8 cellular contexts compared by ENCODE assay signal in genomic region chr12:23245186-23245585, GRCh38.
"Had no signal": no experiment of that assay in that cellular context is flagged by ENCODE, and none has a peak within 500 bp of the region (broad histone marks: within the 10 kb centered on the region; RNA-seq: fewer than 3 reads in every experiment).

No MANE protein-coding gene starts in this region.

- H3K9ac ChIP-seq: GM23248 had no signal

- ATAC-seq: HCT116, K562 had no signal

- H3K27ac ChIP-seq: GM23248 had no signal

- H3K36me3 ChIP-seq: HAP-1 had no signal

- DNase-seq: GM23248, GOT3, H7, IMR-90, KG1 had no signal

- H3K4me3 ChIP-seq: GM23248, HAP-1, K562 had no signal

- H3K4me1 ChIP-seq: HAP-1 had no signal

- H3K9me3 ChIP-seq: HAP-1 had no signal

- H2AFZ ChIP-seq: GM23248 had no signal
